ENCODE assay signal across 8 cellular contexts in the genomic region with DNA sequence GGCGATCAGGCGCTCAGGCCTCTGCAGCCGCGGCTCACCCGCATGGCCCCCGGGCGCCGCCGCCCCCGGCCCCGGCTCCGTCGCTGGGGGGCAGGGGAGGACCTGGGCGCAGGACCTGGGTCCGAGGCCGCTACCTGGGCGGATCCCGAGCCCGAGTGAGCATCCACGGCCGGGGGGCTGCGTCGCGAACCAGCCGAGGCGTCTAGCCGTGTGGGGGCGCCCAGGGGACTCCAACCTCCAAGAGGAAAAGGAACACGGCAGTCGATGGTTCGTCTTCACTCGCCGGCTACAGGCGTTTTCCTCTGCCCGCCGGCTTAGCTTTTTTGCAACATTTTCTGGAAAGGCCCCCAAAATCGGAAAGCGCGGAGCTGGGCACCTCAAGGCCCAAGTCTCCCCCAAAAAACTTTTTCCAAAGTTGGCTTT. TPM values are rescaled to one million over a fixed set of nuclear protein-coding genes. Genes with fewer than 3 reads are reported as not detected.
A peak's percentile ranks its signal among the peaks of the same experiment; 100 is the strongest.
DNase-seq lines count a peak whose midpoint lies in the region; ATAC-seq and TF ChIP-seq lines count a peak whose summit lies in the region.

No MANE protein-coding gene starts in this region.

- POLR2A ChIA-PET in SK-N-SH (lab: Yijun Ruan, JAX): no interaction called here

- ATAC-seq in SK-N-SH treated with all-trans-retinoic acid at 6 μM for 48 hours: no peak
- no peak for ATAC-seq in thoracic aorta (ENCODE audit: insufficient number of reproducible peaks, low FRiP score, low read depth)
- ATAC-seq in GM19328 (IDR thresholded peaks at IDR 0.05; ENCODE audit: unreplicated experiment): no peak

- H3K9me3 ChIP-seq in SK-N-SH (no peaks in the 10 kb centered on the region), thoracic aorta (no peaks in the 10 kb centered on the region)

- H4K20me1 ChIP-seq in SK-N-SH (ENCODE audit: insufficient read depth): no peaks in the 10 kb centered on the region

- peak overlapping the region; percentile 37; the same call in 1 of the 2 replicates for H3K4me2 ChIP-seq in SK-N-SH

- no peak overlapping the region for H2AFZ ChIP-seq in SK-N-SH (ENCODE audit: low read depth)

- H3K4me3 ChIP-seq in SK-N-SH (ENCODE audit: low read depth in 2 of 2, low read length in 1 of 2) (no peak overlapping the region; a peak in 1 of 4 replicates), thoracic aorta (peak overlapping the region; percentile 72)

- no peak overlapping the region for H3K9ac ChIP-seq in SK-N-SH

- no CpG with 5 or more reads among the region's 39 CpGs for WGBS in SK-N-SH (ENCODE audit: low lambda C conversion rate)

- no peaks in the 10 kb centered on the region for H3F3A ChIP-seq in SK-N-SH (replicated peaks; ENCODE audit: insufficient read depth)

- TF ChIP-seq RAD21 in SK-N-SH (IDR thresholded peaks at IDR 0.05; ENCODE audit: low read length): no peak

- H3K36me3 Mint-ChIP-seq in activated naive CD8-positive, alpha-beta T cell: peaks cover 3% of the 10 kb centered on the region

- H3K9me2 ChIP-seq in SK-N-SH: no peaks in the 10 kb centered on the region

- H3K36me3 ChIP-seq in SK-N-SH (replicated peaks in 1 of 2; ENCODE audit: control insufficient read depth in 1 of 2, insufficient read depth in 2 of 2, low read length in 1 of 2) (no peaks in the 10 kb centered on the region), thoracic aorta (no peaks in the 10 kb centered on the region)

- no peaks in the 10 kb centered on the region for H3K79me2 ChIP-seq in SK-N-SH (ENCODE audit: insufficient read depth)

- DNase-seq in SK-N-SH: no peak
- peak; percentile 40 for DNase-seq in kidney tubule cell (ENCODE audit: low spot score)
- no peak for DNase-seq in thoracic aorta (ENCODE audit: low spot score)
- DNase-seq in stimulated activated CD4-positive, alpha-beta T cell treated with anti-CD3 and anti-CD28 coated beads, Interleukin-1b, Interleukin-23, amount 100 ng/mL, for 48 hours: no peak
- DNase-seq in NCI-H510A (lab: John Stamatoyannopoulos, UW): no peak

- TF ChIP-seq CTCF in SK-N-SH (IDR thresholded peaks at IDR 0.05) (no peak), thoracic aorta (IDR thresholded peaks at IDR 0.05) (no peak)

- H3K27me3 Mint-ChIP-seq in activated naive CD8-positive, alpha-beta T cell: peaks cover 6% of the 10 kb centered on the region

- H3K4me1 ChIP-seq in SK-N-SH (ENCODE audit: control insufficient read depth in 1 of 2, insufficient read depth in 2 of 2, low read depth in 1 of 2, low read length in 1 of 2) (no peaks in the 10 kb centered on the region; a peak in 1 of 4 replicates), thoracic aorta (ENCODE audit: control insufficient read depth in 1 of 2, low read depth in 2 of 2) (peaks cover 16 to 34% of the 10 kb centered on the region in 2 donors)

- no peaks in the 10 kb centered on the region for H3K9me3 Mint-ChIP-seq in activated naive CD8-positive, alpha-beta T cell (ENCODE audit: low read depth)

- H3K27me3 ChIP-seq in SK-N-SH (ENCODE audit: insufficient read depth): peaks cover 12% of the 10 kb centered on the region; the same call in 1 of the 2 replicates
- peaks cover 6% of the 10 kb centered on the region for H3K27me3 ChIP-seq in thoracic aorta (replicated peaks; ENCODE audit: insufficient read depth)

- H3K27ac Mint-ChIP-seq in activated naive CD8-positive, alpha-beta T cell: no peak overlapping the region

- TF ChIP-seq EP300 in SK-N-SH (IDR thresholded peaks at IDR 0.05; ENCODE audit: borderline replicate concordance in 1 of 2, low read depth in 1 of 2, low read length in 1 of 2): no peak

- CTCF ChIA-PET in SK-N-SH (lab: Yijun Ruan, JAX): no interaction called here

- no peak overlapping the region for H3K27ac ChIP-seq in SK-N-SH (ENCODE audit: low read depth in 2 of 2, low read length in 1 of 2)
- H3K27ac ChIP-seq in thoracic aorta: no peak overlapping the region

- peak overlapping the region; percentile 77 for H3K4me3 Mint-ChIP-seq in activated naive CD8-positive, alpha-beta T cell

- peaks cover 28% of the 10 kb centered on the region for H3K4me1 Mint-ChIP-seq in activated naive CD8-positive, alpha-beta T cell (ENCODE audit: low read depth)

TF ChIP-seq in SK-N-SH, 30 proteins besides CTCF, POLR2A, EP300 and RAD21 (continues in another document):
- TF ChIP-seq, protein P1, sequence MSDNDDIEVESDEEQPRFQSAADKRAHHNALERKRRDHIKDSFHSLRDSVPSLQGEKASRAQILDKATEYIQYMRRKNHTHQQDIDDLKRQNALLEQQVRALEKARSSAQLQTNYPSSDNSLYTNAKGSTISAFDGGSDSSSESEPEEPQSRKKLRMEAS (IDR thresholded peaks at IDR 0.05; ENCODE audit: low read depth): no peak
- TF ChIP-seq GATA2 (CRISPR knock-in tag; IDR thresholded peaks at IDR 0.05) (no peak), POLR2AphosphoS5 (IDR thresholded peaks at IDR 0.05; ENCODE audit: low read depth, low read length) (no peak), PBX3 (IDR thresholded peaks at IDR 0.05) (no peak), RFX5 (IDR thresholded peaks at IDR 0.05; ENCODE audit: low read length) (no peak), MEF2A (IDR thresholded peaks at IDR 0.05; ENCODE audit: borderline replicate concordance, low read depth) (no peak), USF2 (IDR thresholded peaks at IDR 0.05; ENCODE audit: borderline replicate concordance, low read depth, low read length) (no peak), SMC3 (IDR thresholded peaks at IDR 0.05; ENCODE audit: low read depth, low read length) (no peak), TEAD4 (IDR thresholded peaks at IDR 0.05; ENCODE audit: borderline replicate concordance, insufficient read depth) (no peak), RCOR1 (IDR thresholded peaks at IDR 0.05; ENCODE audit: low read length) (no peak), NRF1 (IDR thresholded peaks at IDR 0.05; ENCODE audit: low read depth, low read length) (no peak), EZH2phosphoT487 (IDR thresholded peaks at IDR 0.05; ENCODE audit: borderline replicate concordance, low read depth) (no peak), CHD2 (IDR thresholded peaks at IDR 0.05; ENCODE audit: low read length, partially characterized antibody) (no peak)

TF ChIP-seq in SK-N-SH treated with all-trans-retinoic acid at 6 μM for 48 hours, 23 proteins besides CTCF, POLR2A, EP300 and RAD21:
- TF ChIP-seq PPARA (CRISPR knock-in tag; IDR thresholded peaks at IDR 0.05; ENCODE audit: borderline replicate concordance): no peak
- TF ChIP-seq ZC3H10 (CRISPR knock-in tag; IDR thresholded peaks at IDR 0.05): no peak
- no peak for TF ChIP-seq CSDC2 (CRISPR knock-in tag; IDR thresholded peaks at IDR 0.05)
- no peak for TF ChIP-seq TOX (CRISPR knock-in tag; IDR thresholded peaks at IDR 0.05; ENCODE audit: borderline replicate concordance)
- TF ChIP-seq ARNTL (CRISPR knock-in tag; IDR thresholded peaks at IDR 0.05; ENCODE audit: borderline replicate concordance, low read depth): no peak
- no peak for TF ChIP-seq OSR1 (CRISPR knock-in tag; IDR thresholded peaks at IDR 0.05)
- no peak for TF ChIP-seq TSHZ2 (CRISPR knock-in tag; IDR thresholded peaks at IDR 0.05)
- TF ChIP-seq SNAI2 (CRISPR knock-in tag; IDR thresholded peaks at IDR 0.05): no peak
- no peak for TF ChIP-seq TCF4 (CRISPR knock-in tag; IDR thresholded peaks at IDR 0.05; ENCODE audit: borderline replicate concordance)
- TF ChIP-seq GLIS3 (CRISPR knock-in tag; IDR thresholded peaks at IDR 0.05): no peak
- no peak for TF ChIP-seq ISL1 (CRISPR knock-in tag; IDR thresholded peaks at IDR 0.05)
- no peak for TF ChIP-seq ZNF70 (CRISPR knock-in tag; IDR thresholded peaks at IDR 0.05)
- TF ChIP-seq, protein P2, sequence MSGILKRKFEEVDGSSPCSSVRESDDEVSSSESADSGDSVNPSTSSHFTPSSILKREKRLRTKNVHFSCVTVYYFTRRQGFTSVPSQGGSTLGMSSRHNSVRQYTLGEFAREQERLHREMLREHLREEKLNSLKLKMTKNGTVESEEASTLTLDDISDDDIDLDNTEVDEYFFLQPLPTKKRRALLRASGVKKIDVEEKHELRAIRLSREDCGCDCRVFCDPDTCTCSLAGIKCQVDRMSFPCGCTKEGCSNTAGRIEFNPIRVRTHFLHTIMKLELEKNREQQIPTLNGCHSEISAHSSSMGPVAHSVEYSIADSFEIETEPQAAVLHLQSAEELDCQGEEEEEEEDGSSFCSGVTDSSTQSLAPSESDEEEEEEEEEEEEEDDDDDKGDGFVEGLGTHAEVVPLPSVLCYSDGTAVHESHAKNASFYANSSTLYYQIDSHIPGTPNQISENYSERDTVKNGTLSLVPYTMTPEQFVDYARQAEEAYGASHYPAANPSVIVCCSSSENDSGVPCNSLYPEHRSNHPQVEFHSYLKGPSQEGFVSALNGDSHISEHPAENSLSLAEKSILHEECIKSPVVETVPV (CRISPR knock-in tag; IDR thresholded peaks at IDR 0.05): no peak
- no peak for TF ChIP-seq BACH2 (CRISPR knock-in tag; IDR thresholded peaks at IDR 0.05; ENCODE audit: borderline replicate concordance)

RNA-seq across cellular contexts. Expression of gene PDGFB, which starts 0.7 kb away (rescaled TPM):
- polyA plus RNA-seq in SK-N-SH (2012; rRNA removed): 0.19 and 0.44 TPM in 2 replicates
- polyA plus RNA-seq in SK-N-SH (2012; cell fraction: cytosol; rRNA removed): 0.06 and 0.16 TPM in 2 replicates
- polyA plus RNA-seq in SK-N-SH (2012; cell fraction: nucleus; rRNA removed): 0.11 and 0.16 TPM in 2 replicates
- 10 to 100 TPM; 10.8 to 12.6 TPM for total RNA-seq in thoracic aorta
